Comparison of ENCODE assay signal across 1 cellular context in genomic region chr5:148397968-148398595, GRCh38.
A peak's percentile ranks its signal among the peaks of the same experiment; 100 is the strongest.
TF ChIP-seq lines count a peak whose summit lies in the region.

No MANE protein-coding gene starts in this region.

TF ChIP-seq in HepG2, 621 proteins besides CTCF, POLR2A, EP300 and RAD21 (continued from another document and continues in another):
- TF ChIP-seq PRDM10 (CRISPR knock-in tag; IDR thresholded peaks at IDR 0.05; ENCODE audit: low read depth) (0 out of 2 replicates have a peak, but pooled peaks have one; percentile 34), ZNF260 (CRISPR knock-in tag; IDR thresholded peaks at IDR 0.05; ENCODE audit: borderline replicate concordance, low read depth) (no peak), NAIF1 (CRISPR knock-in tag; IDR thresholded peaks at IDR 0.05; ENCODE audit: borderline replicate concordance) (no peak), ADNP (CRISPR knock-in tag; IDR thresholded peaks at IDR 0.05) (no peak), KAT8 (CRISPR knock-in tag; IDR thresholded peaks at IDR 0.05) (no peak), ZKSCAN5 (CRISPR knock-in tag; IDR thresholded peaks at IDR 0.05) (peak; percentile 74; the same call in 1 of the 2 replicates), SOX5 (CRISPR knock-in tag; IDR thresholded peaks at IDR 0.05; ENCODE audit: borderline replicate concordance) (peak; percentile 28; the same call in 1 of the 2 replicates), ZBTB3 (CRISPR knock-in tag; IDR thresholded peaks at IDR 0.05; ENCODE audit: borderline replicate concordance, low read depth) (no peak), BATF2 (CRISPR knock-in tag; IDR thresholded peaks at IDR 0.05) (no peak), HDAC2 (CRISPR knock-in tag; IDR thresholded peaks at IDR 0.05) (peak; percentile 13; the same call in 1 of the 2 replicates), REXO4 (CRISPR knock-in tag; IDR thresholded peaks at IDR 0.05; ENCODE audit: borderline replicate concordance) (no peak), ZBTB46 (CRISPR knock-in tag; IDR thresholded peaks at IDR 0.05; ENCODE audit: borderline replicate concordance) (no peak), HMG20A (CRISPR knock-in tag; IDR thresholded peaks at IDR 0.05; ENCODE audit: borderline replicate concordance) (peak; percentile 21; the same call in 1 of the 2 replicates), CEBPG (CRISPR knock-in tag; IDR thresholded peaks at IDR 0.05) (peak; percentile 94), NR2F2 (IDR thresholded peaks at IDR 0.05; ENCODE audit: borderline replicate concordance, low read depth) (peak; percentile 33; the same call in 1 of the 2 replicates), ZNF292 (CRISPR knock-in tag; IDR thresholded peaks at IDR 0.05; ENCODE audit: borderline replicate concordance, low read depth) (no peak), ATF4 (CRISPR knock-in tag; IDR thresholded peaks at IDR 0.05) (peak in 1 of 2 experiments; percentile 47; a peak in 1 of 4 replicates), ETV5 (CRISPR knock-in tag; IDR thresholded peaks at IDR 0.05; ENCODE audit: borderline replicate concordance) (no peak; the same call in 1 of the 2 replicates), ZNF775 (CRISPR knock-in tag; IDR thresholded peaks at IDR 0.05; ENCODE audit: borderline replicate concordance) (no peak), ZNF367 (CRISPR knock-in tag; IDR thresholded peaks at IDR 0.05; ENCODE audit: borderline replicate concordance) (no peak), NFIC (IDR thresholded peaks at IDR 0.05; ENCODE audit: low read length) (peak; percentile 47; the same call in 1 of the 2 replicates), ATF7 (IDR thresholded peaks at IDR 0.05) (0 out of 2 replicates have a peak, but pooled peaks have one; percentile 1), ATF7 (CRISPR knock-in tag; IDR thresholded peaks at IDR 0.05) (no peak), ZXDC (CRISPR knock-in tag; IDR thresholded peaks at IDR 0.05) (no peak), FOXA3 (CRISPR knock-in tag; IDR thresholded peaks at IDR 0.05) (peak; percentile 29; the same call in 1 of the 2 replicates), ZNF362 (CRISPR knock-in tag; IDR thresholded peaks at IDR 0.05; ENCODE audit: borderline replicate concordance) (peak; percentile 69; the same call in 1 of the 2 replicates), ZNF530 (CRISPR knock-in tag; IDR thresholded peaks at IDR 0.05; ENCODE audit: low read depth) (no peak), ZEB1 (IDR thresholded peaks at IDR 0.05; ENCODE audit: insufficient replicate concordance, low read depth) (peak; percentile 51), MEIS1 (CRISPR knock-in tag; IDR thresholded peaks at IDR 0.05; ENCODE audit: borderline replicate concordance) (no peak), SOX6 (IDR thresholded peaks at IDR 0.05) (no peak), SOX6 (CRISPR knock-in tag; IDR thresholded peaks at IDR 0.05) (peak; percentile 84), ZBTB37 (CRISPR knock-in tag; IDR thresholded peaks at IDR 0.05) (no peak), CREB1 (IDR thresholded peaks at IDR 0.05) (no peak), CREB1 (CRISPR knock-in tag; IDR thresholded peaks at IDR 0.05) (peak; percentile 55), CEBPB (IDR thresholded peaks at IDR 0.05; ENCODE audit: borderline replicate concordance, low read depth, low read length) (peak; percentile 97), ZNF484 (CRISPR knock-in tag; IDR thresholded peaks at IDR 0.05; ENCODE audit: borderline replicate concordance, low read depth) (no peak), ZNF713 (CRISPR knock-in tag; IDR thresholded peaks at IDR 0.05) (no peak), BCL3 (CRISPR knock-in tag; IDR thresholded peaks at IDR 0.05) (no peak), NR2F6 (IDR thresholded peaks at IDR 0.05) (peak; percentile 84), NR2F6 (CRISPR knock-in tag; IDR thresholded peaks at IDR 0.05) (peak; percentile 25; the same call in 1 of the 2 replicates), POLR2AphosphoS2 (IDR thresholded peaks at IDR 0.05; ENCODE audit: low read depth, low read length) (no peak), ZNF503 (CRISPR knock-in tag; IDR thresholded peaks at IDR 0.05) (0 out of 2 replicates have a peak, but pooled peaks have one; percentile 21), NR2F1 (CRISPR knock-in tag; IDR thresholded peaks at IDR 0.05) (peak in 1 of 2 experiments; percentile 77; a peak in 2 of 4 replicates), MIER3 (CRISPR knock-in tag; IDR thresholded peaks at IDR 0.05; ENCODE audit: borderline replicate concordance) (0 out of 2 replicates have a peak, but pooled peaks have one; percentile 19), ZMYM4 (CRISPR knock-in tag; IDR thresholded peaks at IDR 0.05) (0 out of 2 replicates have a peak, but pooled peaks have one; percentile 18), MAFF (IDR thresholded peaks at IDR 0.05; ENCODE audit: low read depth, low read length) (no peak), MYPOP (CRISPR knock-in tag; IDR thresholded peaks at IDR 0.05) (peak; percentile 29; the same call in 1 of the 2 replicates), ARHGAP35 (CRISPR knock-in tag; IDR thresholded peaks at IDR 0.05; ENCODE audit: borderline replicate concordance) (no peak)
